8 cellular contexts compared by ENCODE assay signal in genomic region chr7:17298102-17298839, GRCh38. TPM values are rescaled to one million over a fixed set of nuclear protein-coding genes. Genes with fewer than 3 reads are reported as not detected.
DNase-seq lines count a peak whose midpoint lies in the region; ATAC-seq and TF ChIP-seq lines count a peak whose summit lies in the region.

Gene AHR, plus strand, starts transcription at chr7:17298652. Its CDS starts 613 bp downstream, at chr7:17299265.

- H3K4me1 Mint-ChIP-seq in HFFc6 (ENCODE audit: low read depth) = peaks cover 16% of the 10 kb centered on the region

- H3K27ac ChIP-seq in right cardiac atrium (ENCODE audit: low read length) (peak within 1 kb of the TSS; percentile 80), aorta (ENCODE audit: low read depth in 1 of 2, low read length in 2 of 2) (peak within 1 kb of the TSS; percentile 17 to 45)

- WGBS in right cardiac atrium = 3% methylated on average over 46 of the region's 46 CpGs
- WGBS in aorta, 2 donors = 4% methylated on average over 38 to 46 of the region's 46 CpGs

- 0 out of 2 replicates have a peak, but pooled peaks cover 10% of the 10 kb centered on the region for H3K36me3 Mint-ChIP-seq in HFFc6 (ENCODE audit: low read depth)

- ATAC-seq in right cardiac atrium (peak; percentile 98), aorta (ENCODE audit: low FRiP score) (peak; percentile 94)

- DNase-seq in GM10266 (ENCODE audit: extremely low spot score) (peak; percentile 92), HFFc6 (peak; percentile 80), NCI-H1105 treated with DMSO at 0.1 percent for 48 hours (lab: John Stamatoyannopoulos, UW) (peak; percentile 87), T-helper 2 cell (peak; percentile 73 to 97 (median 82)), anterior cingulate cortex (lab: John Stamatoyannopoulos, UW) (peak; percentile 25 to 96 (median 84)), right cardiac atrium (peak; percentile 95 to 98 (median 97)), putamen (ENCODE audit: low spot score) (peak; percentile 96), aorta (peak; percentile 95 to 98)

- intact Hi-C loops in right cardiac atrium (cut with DNase I) = loop anchor here in 2 of 4 donors (10.0 kb wide), 2 partner anchors 63 to 313 kb away; no protein-coding TSS in a partner anchor
- intact Hi-C loops in aorta (cut with DNase I) = loop anchor here in 1 of 2 donors (10.0 kb wide), 1 partner anchor 153 kb away; no protein-coding TSS in a partner anchor

- no peaks in the 10 kb centered on the region for H3K36me3 ChIP-seq in aorta (ENCODE audit: control insufficient read depth in 1 of 2, insufficient read depth in 2 of 2, low read length in 1 of 2)

- H3K9me3 ChIP-seq in right cardiac atrium (ENCODE audit: control insufficient read depth, low read length) (no peaks in the 10 kb centered on the region), aorta (ENCODE audit: control insufficient read depth, low read length) (no peaks in the 10 kb centered on the region)

- H3K4me1 ChIP-seq in right cardiac atrium (ENCODE audit: control insufficient read depth, insufficient read depth, low read length) (no peaks in the 10 kb centered on the region), aorta (ENCODE audit: control insufficient read depth in 1 of 2, insufficient read depth in 2 of 2, low read length in 2 of 2) (peaks cover 0 to 2% of the 10 kb centered on the region in 2 donors)

- H3K27ac Mint-ChIP-seq in HFFc6 = peak within 1 kb of the TSS; percentile 89

- TF ChIP-seq CTCF in GM10266 (IDR thresholded peaks at IDR 0.05; ENCODE audit: control insufficient read depth, insufficient read depth, low read depth, missing control alignments) = no peak
- TF ChIP-seq CTCF in HFFc6 (IDR thresholded peaks at IDR 0.05) = no peak

- H3K9me3 Mint-ChIP-seq in HFFc6 = no peaks in the 10 kb centered on the region

- no peaks in the 10 kb centered on the region for H3K27me3 ChIP-seq in right cardiac atrium (ENCODE audit: control insufficient read depth, insufficient read depth)
- H3K27me3 ChIP-seq in aorta (ENCODE audit: control insufficient read depth in 1 of 2, insufficient read depth in 2 of 2, low read length in 1 of 2) = peaks cover 0 to 2% of the 10 kb centered on the region in 2 donors

- H3K4me3 Mint-ChIP-seq in HFFc6 = peak within 1 kb of the TSS; percentile 93

- H3K4me3 ChIP-seq in right cardiac atrium (ENCODE audit: low read length) (peak within 1 kb of the TSS; percentile 78), aorta (ENCODE audit: low read length in 2 of 2) (peak within 1 kb of the TSS; percentile 11 to 88)

- no peaks in the 10 kb centered on the region for H3K27me3 Mint-ChIP-seq in HFFc6 (ENCODE audit: insufficient read depth)

RNA-seq across cellular contexts. Expression of gene AHR, which starts in this region (rescaled TPM):
- 10 to 100 TPM; 35.8 to 57.2 (median 47.4) TPM for total RNA-seq in HFFc6 (2021; fragmentation: NEBNext Ultra II Directional; extraction: Animal tissue kit (Norgen Biotek cat#: 25700))
- total RNA-seq in right cardiac atrium = 10 to 100 TPM; 17.4 to 30.3 (median 27.3) TPM
- polyA plus RNA-seq in right cardiac atrium = 7.6 TPM
- total RNA-seq in aorta = 100 to 1,000 TPM in 1 of 2 donors, 10 to 100 TPM in 1; 65.8 to 117 TPM
- polyA plus RNA-seq in aorta = 10 to 100 TPM; 16.9 to 36.2 TPM

Comparison
In these comparisons a context has a peak if more than half of its experiments do, and no peak if none do; other contexts are left out.
1. Peak in every context shown above with its lines: DNase-seq, ATAC-seq, H3K4me3 ChIP-seq and H3K27ac ChIP-seq.